15 cellular contexts compared by ENCODE assay signal in the genomic region with DNA sequence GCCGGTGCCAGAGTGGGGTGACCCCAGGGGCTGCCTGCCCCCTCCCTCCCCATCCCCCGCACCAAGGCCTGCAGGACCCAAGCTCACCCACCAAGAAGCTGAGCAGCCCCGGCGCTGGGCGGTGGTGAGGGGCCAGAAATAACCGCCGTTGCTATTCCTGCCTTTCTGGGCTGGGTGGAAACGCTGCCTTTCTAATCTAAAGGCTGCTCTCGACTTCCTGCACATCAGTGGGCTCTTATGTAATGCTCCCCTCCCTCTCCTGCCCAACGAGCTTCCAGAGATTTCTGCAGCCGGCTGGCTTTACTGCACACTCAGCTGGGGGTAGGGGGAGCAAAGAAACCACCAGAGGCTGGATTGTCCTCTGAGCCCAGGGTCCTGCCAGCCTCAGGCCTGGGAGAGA. TPM values are rescaled to one million over a fixed set of nuclear protein-coding genes. Genes with fewer than 3 reads are reported as not detected.
DNase-seq lines count a peak whose midpoint lies in the region; ATAC-seq and TF ChIP-seq lines count a peak whose summit lies in the region.
"Had no signal": no experiment of that assay in that cellular context is flagged by ENCODE, and none has a peak within 500 bp of the region (broad histone marks: within the 10 kb centered on the region; RNA-seq: fewer than 3 reads in every experiment).

No MANE protein-coding gene starts in this region.

- WGBS in hepatocyte (ENCODE audit: low lambda C conversion rate, missing lambda C conversion rate), result 65% methylated on average over 10 of the region's 11 CpGs

- H3K4me3 Mint-ChIP-seq in activated T-cell treated with anti-CD3 and anti-CD28 coated beads, Interleukin-2, amount 50 U/mL, for 24 hours, result peak overlapping the region; percentile 76
- peak overlapping the region; percentile 75 for H3K4me3 Mint-ChIP-seq in activated naive CD8-positive, alpha-beta T cell treated with anti-CD3 and anti-CD28 coated beads, Interleukin-2, amount 50 U/mL, for 24 hours
- H3K4me3 Mint-ChIP-seq in stimulated activated naive CD8-positive, alpha-beta T cell treated with anti-CD3 and anti-CD28 coated beads, Interleukin-15, amount 100 ng/mL, for 72 hours, result peak overlapping the region; percentile 92 to 94

- H3K9me3 Mint-ChIP-seq in activated T-cell treated with anti-CD3 and anti-CD28 coated beads, Interleukin-2, amount 50 U/mL, for 24 hours, result no peaks in the 10 kb centered on the region
- no peaks in the 10 kb centered on the region for H3K9me3 Mint-ChIP-seq in activated naive CD8-positive, alpha-beta T cell treated with anti-CD3 and anti-CD28 coated beads, Interleukin-2, amount 50 U/mL, for 24 hours
- no peaks in the 10 kb centered on the region for H3K9me3 Mint-ChIP-seq in stimulated activated naive CD8-positive, alpha-beta T cell treated with anti-CD3 and anti-CD28 coated beads, Interleukin-15, amount 100 ng/mL, for 72 hours

- no peaks in the 10 kb centered on the region for H3K79me2 ChIP-seq in hepatocyte

- H3K4me3 ChIP-seq in hepatocyte (no peak overlapping the region), foreskin fibroblast (ENCODE audit: low read depth in 1 of 2, low read length in 2 of 2) (no peak overlapping the region)
- H3K4me3 ChIP-seq: vagina had no signal

- H3K36me3 Mint-ChIP-seq in activated T-cell treated with anti-CD3 and anti-CD28 coated beads, Interleukin-2, amount 50 U/mL, for 24 hours (ENCODE audit: low read depth), result no peaks in the 10 kb centered on the region
- H3K36me3 Mint-ChIP-seq in activated naive CD8-positive, alpha-beta T cell treated with anti-CD3 and anti-CD28 coated beads, Interleukin-2, amount 50 U/mL, for 24 hours (ENCODE audit: low read depth), result no peaks in the 10 kb centered on the region

- no peaks in the 10 kb centered on the region for H4K20me1 ChIP-seq in hepatocyte (ENCODE audit: insufficient read depth, poor library complexity, severe bottlenecking)

- no peaks in the 10 kb centered on the region for H3K27me3 ChIP-seq in hepatocyte
- H3K27me3 ChIP-seq: vagina had no signal

- peak overlapping the region; percentile 100 for H3K27ac Mint-ChIP-seq in activated T-cell treated with anti-CD3 and anti-CD28 coated beads, Interleukin-2, amount 50 U/mL, for 24 hours
- H3K27ac Mint-ChIP-seq in activated naive CD8-positive, alpha-beta T cell treated with anti-CD3 and anti-CD28 coated beads, Interleukin-2, amount 50 U/mL, for 24 hours, result peak overlapping the region; percentile 98
- peak overlapping the region in 1 of 2 donors; percentile 99 for H3K27ac Mint-ChIP-seq in stimulated activated naive CD8-positive, alpha-beta T cell treated with anti-CD3 and anti-CD28 coated beads, Interleukin-15, amount 100 ng/mL, for 72 hours

- no peak for TF ChIP-seq CTCF in hepatocyte (IDR thresholded peaks at IDR 0.05; ENCODE audit: poor library complexity)
- TF ChIP-seq CTCF in foreskin fibroblast (IDR thresholded peaks at IDR 0.05; ENCODE audit: low read depth, low read length), result no peak

- peaks cover 3% of the 10 kb centered on the region for H3K4me1 ChIP-seq in hepatocyte (ENCODE audit: insufficient read depth)

- no peaks in the 10 kb centered on the region for H3K9me3 ChIP-seq in hepatocyte (ENCODE audit: low read depth)
- H3K9me3 ChIP-seq: vagina had no signal

- H3K4me1 Mint-ChIP-seq in activated T-cell treated with anti-CD3 and anti-CD28 coated beads, Interleukin-2, amount 50 U/mL, for 24 hours (ENCODE audit: low read depth), result peaks cover 48% of the 10 kb centered on the region
- peaks cover 49% of the 10 kb centered on the region for H3K4me1 Mint-ChIP-seq in activated naive CD8-positive, alpha-beta T cell treated with anti-CD3 and anti-CD28 coated beads, Interleukin-2, amount 50 U/mL, for 24 hours
- H3K4me1 Mint-ChIP-seq in stimulated activated naive CD8-positive, alpha-beta T cell treated with anti-CD3 and anti-CD28 coated beads, Interleukin-15, amount 100 ng/mL, for 72 hours, result peaks cover 55% of the 10 kb centered on the region

- H3K4me2 ChIP-seq in hepatocyte, result no peak overlapping the region

- no peaks in the 10 kb centered on the region for H3K9me2 ChIP-seq in hepatocyte (replicated peaks; ENCODE audit: insufficient read depth)

- H2AFZ ChIP-seq in hepatocyte, result no peak overlapping the region

- no peak overlapping the region for H3K27ac ChIP-seq in hepatocyte
- H3K27ac ChIP-seq: vagina had no signal

- H3K27me3 Mint-ChIP-seq in activated T-cell treated with anti-CD3 and anti-CD28 coated beads, Interleukin-2, amount 50 U/mL, for 24 hours, result no peaks in the 10 kb centered on the region
- H3K27me3 Mint-ChIP-seq in activated naive CD8-positive, alpha-beta T cell treated with anti-CD3 and anti-CD28 coated beads, Interleukin-2, amount 50 U/mL, for 24 hours, result no peaks in the 10 kb centered on the region
- H3K27me3 Mint-ChIP-seq in stimulated activated naive CD8-positive, alpha-beta T cell treated with anti-CD3 and anti-CD28 coated beads, Interleukin-15, amount 100 ng/mL, for 72 hours, result no peaks in the 10 kb centered on the region

- H3K36me3 ChIP-seq in hepatocyte (replicated peaks; ENCODE audit: insufficient read depth, low read depth), result no peaks in the 10 kb centered on the region
- H3K36me3 ChIP-seq: vagina had no signal

- no peak for DNase-seq in activated T-cell treated with anti-CD3 and anti-CD28 coated beads, Interleukin-2, amount 50 U/mL, for 24 hours
- DNase-seq in activated T-cell treated with anti-CD3 and anti-CD28 coated beads for 4 hours (no peak), hepatocyte (ENCODE audit: low spot score) (peak; percentile 23), NCI-H2081 (lab: John Stamatoyannopoulos, UW) (no peak), foreskin fibroblast (no peak)
- DNase-seq in activated naive CD8-positive, alpha-beta T cell treated with anti-CD3 and anti-CD28 coated beads, Interleukin-2, amount 50 U/mL, for 24 hours, result no peak
- DNase-seq in stimulated activated naive CD8-positive, alpha-beta T cell treated with anti-CD3 and anti-CD28 coated beads, Interleukin-15, amount 100 ng/mL, for 72 hours, result no peak
- DNase-seq: activated CD8-positive, alpha-beta memory T cell treated with anti-CD3 and anti-CD28 coated beads, Interleukin-2, amount 50 U/mL, for 48 hours; DMS53; KG1; NCI-H187 treated with DMSO at 0.1 percent for 48 hours; NCI-H82; stimulated activated CD8-positive, alpha-beta memory T cell treated with anti-CD3 and anti-CD28 coated beads, Interleukin-4, amount 100 ng/mL, for 48 hours had no signal

- ATAC-seq in activated naive CD8-positive, alpha-beta T cell treated with anti-CD3 and anti-CD28 coated beads, Interleukin-2, amount 50 U/mL, for 24 hours, result no peak
- no peak for ATAC-seq in stimulated activated naive CD8-positive, alpha-beta T cell treated with anti-CD3 and anti-CD28 coated beads, Interleukin-15, amount 100 ng/mL, for 72 hours
- ATAC-seq in GM18517 (IDR thresholded peaks at IDR 0.05; ENCODE audit: unreplicated experiment), result no peak

RNA-seq across cellular contexts. Expression of a gene that starts 6.9 kb away (rescaled TPM):
- 64.2 and 95.4 TPM in 2 replicates for total RNA-seq in hepatocyte
- polyA plus RNA-seq in hepatocyte, result 336 and 434 TPM in 2 replicates

RNA-seq across cellular contexts. Expression of a gene that starts 19.5 kb away (rescaled TPM):
- total RNA-seq in hepatocyte, result 0.67 and 3.2 TPM in 2 replicates
- 0.66 and 1.9 TPM in 2 replicates for polyA plus RNA-seq in hepatocyte
